ENCODE assay signal across 2 cellular contexts in genomic region chr15:44720000-44720435, GRCh38.
TF ChIP-seq lines count a peak whose summit lies in the region.

No MANE protein-coding gene starts in this region.

TF ChIP-seq in GM12891, 5 proteins besides CTCF, POLR2A, EP300 and RAD21:
- TF ChIP-seq POLR2AphosphoS5 (IDR thresholded peaks at IDR 0.05; ENCODE audit: low read depth, low read length) = peak; percentile 68; the same call in 1 of the 2 replicates
TF ChIP-seq in GM12891: peak in this region for 1; not testable (repeated sequence) for 4.

TF ChIP-seq in HepG2, 621 proteins besides CTCF, POLR2A, EP300 and RAD21:
- 0 out of 2 replicates have a peak, but pooled peaks have one; percentile 4 for TF ChIP-seq HOMEZ (CRISPR knock-in tag; IDR thresholded peaks at IDR 0.05; ENCODE audit: low read depth)
- 0 out of 2 replicates have a peak, but pooled peaks have one; percentile 28 for TF ChIP-seq GABPB1 (CRISPR knock-in tag; IDR thresholded peaks at IDR 0.05)
